ENCODE assay signal across 8 cellular contexts in genomic region chr7:127585044-127585953, GRCh38. TPM values are rescaled to one million over a fixed set of nuclear protein-coding genes. Genes with fewer than 3 reads are reported as not detected.
A peak's percentile ranks its signal among the peaks of the same experiment; 100 is the strongest.
DNase-seq lines count a peak whose midpoint lies in the region; TF ChIP-seq lines count a peak whose summit lies in the region.

Gene GCC1 (minus strand): TSS chr7:127585596. CDS start chr7:127585182, 414 bp downstream.

- no peak for TF ChIP-seq CTCF in GM20000 (IDR thresholded peaks at IDR 0.05; ENCODE audit: extremely low read depth, missing control alignments)

- peak within 1 kb of the TSS; percentile 72 for H3K4me3 ChIP-seq in endocrine pancreas (ENCODE audit: control insufficient read depth, insufficient read depth, low read length)
- peak within 1 kb of the TSS; percentile 93 for H3K4me3 ChIP-seq in mesodermal cell (ENCODE audit: extremely low read depth, insufficient read depth, low read length, poor library complexity, severe bottlenecking)

- H3K9ac ChIP-seq in endocrine pancreas (ENCODE audit: control insufficient read depth, insufficient read depth, low read length) = peak within 1 kb of the TSS; percentile 86

- WGBS in mesodermal cell (ENCODE audit: insufficient coverage in 2 of 2), 2 experiments = 9 to 10% methylated on average over 70 of the region's 78 CpGs

- H3K27ac ChIP-seq in mesodermal cell (ENCODE audit: low read depth, low read length, severe bottlenecking) = peak within 1 kb of the TSS; percentile 66

- H3K36me3 ChIP-seq in endocrine pancreas (ENCODE audit: control insufficient read depth, insufficient read depth, low read length) = no peaks in the 10 kb centered on the region
- H3K36me3 ChIP-seq in mesodermal cell (ENCODE audit: control insufficient read depth, insufficient read depth, low read length) = peaks cover 43% of the 10 kb centered on the region

- H3K9me3 ChIP-seq in endocrine pancreas (ENCODE audit: control insufficient read depth, low read length) = no peaks in the 10 kb centered on the region
- peaks cover 7% of the 10 kb centered on the region for H3K9me3 ChIP-seq in mesodermal cell (ENCODE audit: control insufficient read depth, low read length)

- H3K4me1 ChIP-seq in endocrine pancreas (ENCODE audit: control insufficient read depth, insufficient read depth, low read length) (peaks cover 14% of the 10 kb centered on the region), mesodermal cell (ENCODE audit: control insufficient read depth, insufficient read depth, low read length, poor library complexity, severe bottlenecking) (peaks cover 17% of the 10 kb centered on the region)

- H3K27me3 ChIP-seq in endocrine pancreas (ENCODE audit: control insufficient read depth, insufficient read depth, low read length) = no peaks in the 10 kb centered on the region

- DNase-seq in COR-L47 (lab: John Stamatoyannopoulos, UW) (peak; percentile 62), GM20000 (ENCODE audit: low spot score) (peak; percentile 95), HS-5 (ENCODE audit: low read depth) (peak; percentile 36), NOMO-1 treated with dmso at 0.1 percent for 144 hours (lab: John Stamatoyannopoulos, UW; ENCODE audit: unreplicated experiment) (peak; percentile 5)
- DNase-seq in activated CD8-positive, alpha-beta memory T cell treated with anti-CD3 and anti-CD28 coated beads, Interleukin-2, amount 50 U/mL, for 1 hour (ENCODE audit: extremely low read depth) = peak; percentile 74
- DNase-seq in stimulated activated CD8-positive, alpha-beta memory T cell treated with anti-CD3 and anti-CD28 coated beads, Interleukin-15, amount 100 ng/mL, for 4 hours (ENCODE audit: low read depth in 2 of 2) = peak; percentile 81 to 82

RNA-seq across cellular contexts. Expression of gene GCC1, which starts in this region (rescaled TPM):
- 10.7 TPM for polyA plus RNA-seq in mesodermal cell (2013, experiment 1 of 2)
- 9.7 TPM for polyA plus RNA-seq in mesodermal cell (2013, experiment 2 of 2)

Comparison
In these comparisons a context has a peak if more than half of its experiments do, and no peak if none do; other contexts are left out.
1. Peak in every context shown above with its lines: DNase-seq, H3K4me3 ChIP-seq and H3K27ac ChIP-seq.
2. DNase-seq: peak in every context shown above with its lines; median percentile 95 in GM20000; 82 in stimulated activated CD8-positive, alpha-beta memory T cell treated with anti-CD3 and anti-CD28 coated beads, Interleukin-15, amount 100 ng/mL, for 4 hours; 74 in activated CD8-positive, alpha-beta memory T cell treated with anti-CD3 and anti-CD28 coated beads, Interleukin-2, amount 50 U/mL, for 1 hour; 62 in COR-L47; 36 in HS-5; 5 in NOMO-1 treated with dmso at 0.1 percent for 144 hours.